Comparison of ENCODE assay signal across 17 cellular contexts in genomic region chrX:21905209-21905735, GRCh38. TPM values are rescaled to one million over a fixed set of nuclear protein-coding genes. Genes with fewer than 3 reads are reported as not detected.
DNase-seq lines count a peak whose midpoint lies in the region; TF ChIP-seq lines count a peak whose summit lies in the region.
"Had no signal": no experiment of that assay in that cellular context is flagged by ENCODE, and none has a peak within 500 bp of the region (broad histone marks: within the 10 kb centered on the region; RNA-seq: fewer than 3 reads in every experiment).

No MANE protein-coding gene starts in this region.

- H3K36me3 Mint-ChIP-seq in type B pancreatic cell = no peaks in the 10 kb centered on the region
- H3K36me3 Mint-ChIP-seq: activated CD8-positive, alpha-beta memory T cell treated with anti-CD3 and anti-CD28 coated beads, Interleukin-2, amount 10 ng/mL, durations not matched to agents 7 days and 5 days; CD14-positive monocyte had no signal

- H3K4me3 Mint-ChIP-seq in type B pancreatic cell = no peak overlapping the region
- H3K4me3 Mint-ChIP-seq: activated CD8-positive, alpha-beta memory T cell treated with anti-CD3 and anti-CD28 coated beads, Interleukin-2, amount 10 ng/mL, durations not matched to agents 7 days and 5 days; activated naive CD8-positive, alpha-beta T cell treated with anti-CD3 and anti-CD28 coated beads, Interleukin-2, amount 50 U/mL, for 24 hours; CD14-positive monocyte had no signal

- no peaks in the 10 kb centered on the region for H3K27me3 ChIP-seq in esophagus muscularis mucosa

- H3K27me3 Mint-ChIP-seq in type B pancreatic cell = no peaks in the 10 kb centered on the region
- H3K27me3 Mint-ChIP-seq: activated CD8-positive, alpha-beta memory T cell treated with anti-CD3 and anti-CD28 coated beads, Interleukin-2, amount 10 ng/mL, durations not matched to agents 7 days and 5 days; activated naive CD8-positive, alpha-beta T cell treated with anti-CD3 and anti-CD28 coated beads, Interleukin-2, amount 50 U/mL, for 24 hours had no signal

- intact Hi-C loops in esophagus muscularis mucosa (cut with DNase I) = no loop called here

- H3K27ac Mint-ChIP-seq in type B pancreatic cell = no peak overlapping the region
- H3K27ac Mint-ChIP-seq: activated CD8-positive, alpha-beta memory T cell treated with anti-CD3 and anti-CD28 coated beads, Interleukin-2, amount 10 ng/mL, durations not matched to agents 7 days and 5 days; activated naive CD8-positive, alpha-beta T cell treated with anti-CD3 and anti-CD28 coated beads, Interleukin-2, amount 50 U/mL, for 24 hours; activated T-helper 2 cell treated with anti-CD3 and anti-CD28 coated beads, Interferon-gamma antibody, Interleukin-2, Interleukin-4, amounts not matched to agents 10 μg/mL and 5 μg/mL and 100 μg/mL, durations not matched to agents 14 hours and 24 hours and 36 hours had no signal

- no peak overlapping the region for H3K27ac ChIP-seq in esophagus muscularis mucosa (replicated peaks in 1 of 4)

- peak; percentile 47 to 61 for DNase-seq in NCI-H2081 (lab: John Stamatoyannopoulos, UW)
- no peak for DNase-seq in NCI-H2081 treated with DMSO at 0.1 percent for 48 hours (lab: John Stamatoyannopoulos, UW)
- peak; percentile 20 for DNase-seq in NCI-H345 treated with DMSO at 0.1 percent for 48 hours (lab: John Stamatoyannopoulos, UW; ENCODE audit: unreplicated experiment)
- peak; percentile 3 for DNase-seq in iPS DF 19.7 (ENCODE audit: low read depth, low spot score)
- peak; percentile 20 for DNase-seq in pons (ENCODE audit: low spot score)
- DNase-seq in type B pancreatic cell (ENCODE audit: extremely low spot score, unreplicated experiment) = no peak
- DNase-seq in esophagus muscularis mucosa (ENCODE audit: extremely low spot score) = no peak
- no peak for DNase-seq in NCI-H1105 treated with DMSO at 0.1 percent for 48 hours (lab: John Stamatoyannopoulos, UW)
- DNase-seq: activated CD8-positive, alpha-beta memory T cell treated with anti-CD3 and anti-CD28 coated beads, Interleukin-2, amount 10 ng/mL, durations not matched to agents 7 days and 5 days; activated naive CD8-positive, alpha-beta T cell treated with anti-CD3 and anti-CD28 coated beads, Interleukin-2, amount 50 U/mL, for 24 hours; dermis blood vessel endothelial cell; midbrain; NCI-H446 treated with DMSO at 0.1 percent for 48 hours; SHP77 treated with DMSO at 0.1 percent for 48 hours; T-helper 2 cell had no signal

- no peak for TF ChIP-seq POLR2A in esophagus muscularis mucosa (IDR thresholded peaks at IDR 0.05; ENCODE audit: low read depth)

- no peaks in the 10 kb centered on the region for H3K9me3 Mint-ChIP-seq in type B pancreatic cell
- H3K9me3 Mint-ChIP-seq: activated naive CD8-positive, alpha-beta T cell treated with anti-CD3 and anti-CD28 coated beads, Interleukin-2, amount 50 U/mL, for 24 hours; activated T-helper 2 cell treated with anti-CD3 and anti-CD28 coated beads, Interferon-gamma antibody, Interleukin-2, Interleukin-4, amounts not matched to agents 10 μg/mL and 5 μg/mL and 100 μg/mL, durations not matched to agents 14 hours and 24 hours and 36 hours had no signal

- peaks cover 0 to 5% (median 0%) of the 10 kb centered on the region in 4 donors for H3K4me1 ChIP-seq in esophagus muscularis mucosa

- WGBS in esophagus muscularis mucosa = 49% methylated on average over 2 of the region's 2 CpGs

- H3K9me3 ChIP-seq in esophagus muscularis mucosa = no peaks in the 10 kb centered on the region

- H3K4me3 ChIP-seq in esophagus muscularis mucosa = no peak overlapping the region

- no peaks in the 10 kb centered on the region for H3K36me3 ChIP-seq in esophagus muscularis mucosa

- TF ChIP-seq CTCF in type B pancreatic cell (conservative IDR thresholded peaks at IDR 0.05) (no peak), esophagus muscularis mucosa (IDR thresholded peaks at IDR 0.05) (no peak)

- no peak for TF ChIP-seq EP300 in esophagus muscularis mucosa (IDR thresholded peaks at IDR 0.05)

- peaks cover 17% of the 10 kb centered on the region for H3K4me1 Mint-ChIP-seq in type B pancreatic cell (ENCODE audit: unreplicated experiment)
- H3K4me1 Mint-ChIP-seq: activated CD8-positive, alpha-beta memory T cell treated with anti-CD3 and anti-CD28 coated beads, Interleukin-2, amount 10 ng/mL, durations not matched to agents 7 days and 5 days; activated naive CD8-positive, alpha-beta T cell treated with anti-CD3 and anti-CD28 coated beads, Interleukin-2, amount 50 U/mL, for 24 hours had no signal

RNA-seq across cellular contexts. Expression of gene SMS, which starts 35.2 kb away (rescaled TPM):
- total RNA-seq in type B pancreatic cell (ENCODE audit: low replicate concordance) (138 and 277 TPM in 2 replicates), esophagus muscularis mucosa (10 to 100 TPM; 56.3 to 79.7 (median 65.6) TPM)

RNA-seq across cellular contexts. Expression of gene YY2, which starts 49.5 kb away (rescaled TPM):
- total RNA-seq in type B pancreatic cell (ENCODE audit: low replicate concordance) (2.7 and 3.1 TPM in 2 replicates), esophagus muscularis mucosa (1 to 10 TPM in 3 of 4 donors, under 1 TPM in 1; 0.84 to 1.7 (median 1.2) TPM)

Comparison
In these comparisons a context has a peak if more than half of its experiments do, and no peak if none do; other contexts are left out.
1. DNase-seq: peak in NCI-H2081 (2 of 2), NCI-H345 treated with DMSO at 0.1 percent for 48 hours (single experiment), iPS DF 19.7 (single experiment) and pons (single experiment); none in NCI-H2081 treated with DMSO at 0.1 percent for 48 hours (single experiment), type B pancreatic cell (single experiment), esophagus muscularis mucosa (single experiment) and NCI-H1105 treated with DMSO at 0.1 percent for 48 hours (single experiment).